20 cellular contexts compared by ENCODE assay signal in genomic region chr1:102919659-102920058, GRCh38.
DNase-seq lines count a peak whose midpoint lies in the region; ATAC-seq and TF ChIP-seq lines count a peak whose summit lies in the region.
"Had no signal": no experiment of that assay in that cellular context is flagged by ENCODE, and none has a peak within 500 bp of the region (broad histone marks: within the 10 kb centered on the region; RNA-seq: fewer than 3 reads in every experiment).

No MANE protein-coding gene starts in this region.

- CTCF ChIA-PET in AG04449 (lab: Yijun Ruan, JAX), result no interaction called here
- CTCF ChIA-PET in naive thymus-derived CD4-positive, alpha-beta T cell (lab: Charles Lee), result no interaction called here

- H3K9me3 ChIP-seq in naive thymus-derived CD4-positive, alpha-beta T cell (ENCODE audit: control insufficient read depth in 2 of 3, low read length in 3 of 3), result no peaks in the 10 kb centered on the region
- H3K9me3 ChIP-seq: esophagus muscularis mucosa, left lung, MG63, right lobe of liver had no signal

- H3K27me3 ChIP-seq in naive thymus-derived CD4-positive, alpha-beta T cell (ENCODE audit: control insufficient read depth in 2 of 2, insufficient read depth in 2 of 2, low read length in 2 of 2), result no peaks in the 10 kb centered on the region
- H3K27me3 ChIP-seq: esophagus muscularis mucosa, left lung, MG63, right lobe of liver, stomach had no signal

- no peak overlapping the region for H3K27ac ChIP-seq in naive thymus-derived CD4-positive, alpha-beta T cell (ENCODE audit: low read depth, low read length)
- H3K27ac ChIP-seq: esophagus muscularis mucosa, left lung, right lobe of liver, stomach had no signal

- in situ Hi-C loops in astrocyte of the spinal cord (cut with HindIII; ENCODE audit: low sequenced_read_pairs), result no loop called here

- intact Hi-C loops in naive thymus-derived CD4-positive, alpha-beta T cell (cut with micrococcal nuclease), result no loop called here

- POLR2A ChIA-PET in AG04449 (lab: Yijun Ruan, JAX), result no interaction called here
- POLR2A ChIA-PET in naive thymus-derived CD4-positive, alpha-beta T cell (lab: Charles Lee), result no interaction called here

- no peaks in the 10 kb centered on the region for H3K36me3 Mint-ChIP-seq in activated naive CD8-positive, alpha-beta T cell treated with anti-CD3 and anti-CD28 coated beads, Interleukin-2, amount 50 U/mL, for 24 hours (ENCODE audit: low read depth)
- H3K36me3 Mint-ChIP-seq in naive thymus-derived CD4-positive, alpha-beta T cell, result no peaks in the 10 kb centered on the region

- H3K27me3 Mint-ChIP-seq in activated naive CD8-positive, alpha-beta T cell treated with anti-CD3 and anti-CD28 coated beads, Interleukin-2, amount 50 U/mL, for 24 hours, result no peaks in the 10 kb centered on the region
- H3K27me3 Mint-ChIP-seq in naive thymus-derived CD4-positive, alpha-beta T cell, result no peaks in the 10 kb centered on the region

- peak; percentile 28 for DNase-seq in AG04449 (ENCODE audit: low read depth, low spot score)
- DNase-seq in HS-5 (ENCODE audit: low read depth), result peak; percentile 58
- DNase-seq in astrocyte of the spinal cord (ENCODE audit: low read depth, low spot score), result peak; percentile 77
- DNase-seq in foreskin fibroblast, result peak; percentile 23 to 66
- DNase-seq in activated naive CD8-positive, alpha-beta T cell treated with anti-CD3 and anti-CD28 coated beads, Interleukin-2, amount 50 U/mL, for 24 hours, result no peak
- DNase-seq in naive thymus-derived CD4-positive, alpha-beta T cell, result no peak
- DNase-seq in cerebellum (ENCODE audit: low spot score), result no peak
- no peak for DNase-seq in DMS 273 treated with DMSO at 0.1 percent for 48 hours (lab: John Stamatoyannopoulos, UW)
- DNase-seq: activated CD4-positive, CD25-positive, alpha-beta regulatory T cell; activated effector memory CD4-positive, alpha-beta T cell treated with anti-CD3 and anti-CD28 coated beads, Interleukin-2, amount 50 U/mL, for 16 hours; left lung; MG63; NCI-H187 treated with DMSO at 0.1 percent for 48 hours; NCI-H510A; nucleus accumbens; right lobe of liver; SHP77; stimulated activated CD4-positive, alpha-beta T cell treated with anti-CD3 and anti-CD28 coated beads, Interleukin-2, amount 100 ng/mL, for 24 hours; stomach had no signal

- no peak overlapping the region for H3K27ac Mint-ChIP-seq in activated naive CD8-positive, alpha-beta T cell treated with anti-CD3 and anti-CD28 coated beads, Interleukin-2, amount 50 U/mL, for 24 hours
- H3K27ac Mint-ChIP-seq in naive thymus-derived CD4-positive, alpha-beta T cell, result no peak overlapping the region

- H3K9me3 Mint-ChIP-seq in activated naive CD8-positive, alpha-beta T cell treated with anti-CD3 and anti-CD28 coated beads, Interleukin-2, amount 50 U/mL, for 24 hours, result no peaks in the 10 kb centered on the region
- peaks cover 0 to 4% (median 0%) of the 10 kb centered on the region in 11 donors for H3K9me3 Mint-ChIP-seq in naive thymus-derived CD4-positive, alpha-beta T cell

- ATAC-seq in activated naive CD8-positive, alpha-beta T cell treated with anti-CD3 and anti-CD28 coated beads, Interleukin-2, amount 50 U/mL, for 24 hours, result no peak
- no peak for ATAC-seq in naive thymus-derived CD4-positive, alpha-beta T cell
- ATAC-seq: left lung, right lobe of liver had no signal

- H3K36me3 ChIP-seq in naive thymus-derived CD4-positive, alpha-beta T cell (ENCODE audit: control insufficient read depth in 2 of 3, insufficient read depth in 3 of 3, low read length in 3 of 3), result no peaks in the 10 kb centered on the region
- H3K36me3 ChIP-seq: esophagus muscularis mucosa, left lung, MG63, right lobe of liver, stomach had no signal

- H3K4me1 Mint-ChIP-seq in activated naive CD8-positive, alpha-beta T cell treated with anti-CD3 and anti-CD28 coated beads, Interleukin-2, amount 50 U/mL, for 24 hours, result no peaks in the 10 kb centered on the region
- H3K4me1 Mint-ChIP-seq in naive thymus-derived CD4-positive, alpha-beta T cell, result no peaks in the 10 kb centered on the region

- H3K4me3 ChIP-seq in AG04449 (ENCODE audit: low read depth, low read length) (no peak overlapping the region), astrocyte of the spinal cord (ENCODE audit: low read depth, low read length) (no peak overlapping the region), foreskin fibroblast (ENCODE audit: low read depth in 1 of 2, low read length in 2 of 2) (no peak overlapping the region)
- H3K4me3 ChIP-seq in naive thymus-derived CD4-positive, alpha-beta T cell (ENCODE audit: low read length), result no peak overlapping the region
- H3K4me3 ChIP-seq: esophagus muscularis mucosa, left lung, MG63, right lobe of liver, stomach had no signal

- H3K4me1 ChIP-seq in naive thymus-derived CD4-positive, alpha-beta T cell (ENCODE audit: control insufficient read depth in 2 of 2, insufficient read depth in 2 of 2, low read length in 2 of 2), result no peaks in the 10 kb centered on the region
- H3K4me1 ChIP-seq: esophagus muscularis mucosa, left lung, right lobe of liver, stomach had no signal

- no peak for TF ChIP-seq CTCF in AG04449 (IDR thresholded peaks at IDR 0.05; ENCODE audit: insufficient read depth, low read length, missing control alignments)
- TF ChIP-seq CTCF in astrocyte of the spinal cord (IDR thresholded peaks at IDR 0.05; ENCODE audit: low read depth, low read length), result no peak
- no peak for TF ChIP-seq CTCF in foreskin fibroblast (IDR thresholded peaks at IDR 0.05; ENCODE audit: low read depth, low read length)

- H3K4me3 Mint-ChIP-seq in activated naive CD8-positive, alpha-beta T cell treated with anti-CD3 and anti-CD28 coated beads, Interleukin-2, amount 50 U/mL, for 24 hours, result no peak overlapping the region
- H3K4me3 Mint-ChIP-seq in naive thymus-derived CD4-positive, alpha-beta T cell, result no peak overlapping the region

Comparison
In these comparisons a context has a peak if more than half of its experiments do, and no peak if none do; other contexts are left out.
1. DNase-seq: peak in AG04449 (single experiment), HS-5 (single experiment), astrocyte of the spinal cord (single experiment) and foreskin fibroblast (2 of 2); none in activated naive CD8-positive, alpha-beta T cell treated with anti-CD3 and anti-CD28 coated beads, Interleukin-2, amount 50 U/mL, for 24 hours (single experiment), naive thymus-derived CD4-positive, alpha-beta T cell (0 of 9), cerebellum (single experiment) and DMS 273 treated with DMSO at 0.1 percent for 48 hours (single experiment).